1 cellular context compared by ENCODE assay signal in genomic region chr6:66638099-66638498, GRCh38.
TF ChIP-seq lines count a peak whose summit lies in the region.

No MANE protein-coding gene starts in this region.

TF ChIP-seq in H1, 55 proteins besides CTCF, POLR2A, EP300 and RAD21 (continued from another document):
- TF ChIP-seq YY1 (IDR thresholded peaks at IDR 0.05; ENCODE audit: low read depth, low read length): no peak
- TF ChIP-seq USF2 (IDR thresholded peaks at IDR 0.05; ENCODE audit: low read length): no peak
- no peak for TF ChIP-seq MAFK (IDR thresholded peaks at IDR 0.05; ENCODE audit: low read depth, low read length)
- no peak for TF ChIP-seq NRF1 (IDR thresholded peaks at IDR 0.05; ENCODE audit: low read depth, low read length)
- TF ChIP-seq, protein P1, sequence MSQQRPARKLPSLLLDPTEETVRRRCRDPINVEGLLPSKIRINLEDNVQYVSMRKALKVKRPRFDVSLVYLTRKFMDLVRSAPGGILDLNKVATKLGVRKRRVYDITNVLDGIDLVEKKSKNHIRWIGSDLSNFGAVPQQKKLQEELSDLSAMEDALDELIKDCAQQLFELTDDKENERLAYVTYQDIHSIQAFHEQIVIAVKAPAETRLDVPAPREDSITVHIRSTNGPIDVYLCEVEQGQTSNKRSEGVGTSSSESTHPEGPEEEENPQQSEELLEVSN (IDR thresholded peaks at IDR 0.05): no peak
